Comparison of ENCODE assay signal across 27 cellular contexts in genomic region chr2:45763797-45764196, GRCh38.
"Had no signal": no experiment of that assay in that cellular context is flagged by ENCODE, and none has a peak within 500 bp of the region (broad histone marks: within the 10 kb centered on the region; RNA-seq: fewer than 3 reads in every experiment).

No MANE protein-coding gene starts in this region.

- H3K36me3 ChIP-seq: breast epithelium, colonic mucosa, MG63, Peyer's patch, SJCRH30 had no signal

- H3K4me3 ChIP-seq: breast epithelium, colonic mucosa, MG63, Peyer's patch, SJCRH30 had no signal

- H3K27ac ChIP-seq: colonic mucosa, Peyer's patch, RWPE1, SJCRH30 had no signal

- H3K27me3 ChIP-seq: breast epithelium, colonic mucosa, MG63, Peyer's patch, SJCRH30 had no signal

- ATAC-seq: activated CD8-positive, alpha-beta T cell treated with anti-CD3 and anti-CD28 coated beads, Interleukin-2, amount 10 ng/mL, durations not matched to agents 7 days and 5 days; T-helper 17 cell; WTC11 had no signal

- H3K4me1 ChIP-seq: colonic mucosa had no signal

- DNase-seq: activated CD4-positive, alpha-beta T cell treated with anti-CD3 and anti-CD28 coated beads for 48 hours; activated CD4-positive, alpha-beta T cell treated with anti-CD3 and anti-CD28 coated beads, Interleukin-2, amount 50 U/mL, for 4 hours; activated CD4-positive, CD25-positive, alpha-beta regulatory T cell treated with anti-CD3 and anti-CD28 coated beads, Interleukin-2, amount 50 U/mL, for 72 hours; activated CD8-positive, alpha-beta memory T cell treated with anti-CD3 and anti-CD28 coated beads, Interleukin-2, amount 50 U/mL, for 48 hours; activated CD8-positive, alpha-beta T cell treated with anti-CD3 and anti-CD28 coated beads, Interleukin-2, amount 10 ng/mL, durations not matched to agents 7 days and 5 days; activated naive CD4-positive, alpha-beta T cell; activated T-cell treated with anti-CD3 and anti-CD28 coated beads, Interleukin-2, amount 50 U/mL, for 1 hour; aorta; caudate nucleus; colonic mucosa; MG63; NCI-H1092 treated with DMSO at 0.1 percent for 48 hours; NCI-H1417 treated with DMSO at 0.1 percent for 48 hours; NCI-H1694; NCI-H2029 treated with DMSO at 0.1 percent for 48 hours; NCI-H345; NCI-H510A; NCI-H526 treated with DMSO at 0.1 percent for 48 hours; NK-92 treated with Interleukin-12 subunit alpha and Interleukin-12 subunit beta, amount 100 ng/mL, for 24 hours; Peyer's patch; Right ventricle myocardium superior; SJCRH30; T-helper 17 cell; T-helper 9 cell had no signal

- H3K9me3 ChIP-seq: breast epithelium, colonic mucosa, MG63, Peyer's patch, SJCRH30 had no signal
